10 cellular contexts compared by ENCODE assay signal in genomic region chr17:29664743-29665479, GRCh38. TPM values are rescaled to one million over a fixed set of nuclear protein-coding genes. Genes with fewer than 3 reads are reported as not detected.
DNase-seq lines count a peak whose midpoint lies in the region; ATAC-seq and TF ChIP-seq lines count a peak whose summit lies in the region.
"Had no signal": no experiment of that assay in that cellular context is flagged by ENCODE, and none has a peak within 500 bp of the region (broad histone marks: within the 10 kb centered on the region; RNA-seq: fewer than 3 reads in every experiment).

No MANE protein-coding gene starts in this region.

- no peak for TF ChIP-seq CTCF in cardiac muscle cell (IDR thresholded peaks at IDR 0.05; ENCODE audit: low read depth, low read length)
- no peak for TF ChIP-seq CTCF in SK-N-SH (IDR thresholded peaks at IDR 0.05)
- no peak for TF ChIP-seq CTCF in fibroblast of the aortic adventitia (IDR thresholded peaks at IDR 0.05; ENCODE audit: insufficient read depth, low read length)

- H3K4me2 ChIP-seq in SK-N-SH = 0 out of 2 replicates have a peak overlapping the region, but pooled peaks have one; percentile 3

- peaks cover 15% of the 10 kb centered on the region for H3F3A ChIP-seq in SK-N-SH (replicated peaks; ENCODE audit: insufficient read depth)

- WGBS in SK-N-SH (ENCODE audit: low lambda C conversion rate) = 72% methylated on average over 2 of the region's 2 CpGs

- no peaks in the 10 kb centered on the region for H3K79me2 ChIP-seq in SK-N-SH (ENCODE audit: insufficient read depth)

- H3K36me3 ChIP-seq in cardiac muscle cell (peaks cover 13% of the 10 kb centered on the region), SK-N-SH (replicated peaks in 1 of 2; ENCODE audit: control insufficient read depth in 1 of 2, insufficient read depth in 2 of 2, low read length in 1 of 2) (peaks cover 21 to 34% of the 10 kb centered on the region in 2 experiments)

- H3K27ac ChIP-seq in cardiac muscle cell (peak overlapping the region; percentile 100), SK-N-SH (ENCODE audit: low read depth in 2 of 2, low read length in 1 of 2) (peak overlapping the region; percentile 20 to 63; a peak in 3 of 4 replicates)

- no peak overlapping the region for H3K4me3 ChIP-seq in cardiac muscle cell
- H3K4me3 ChIP-seq in SK-N-SH (ENCODE audit: low read depth in 2 of 2, low read length in 1 of 2) = no peak overlapping the region
- H3K4me3 ChIP-seq in fibroblast of the aortic adventitia (ENCODE audit: low read depth, low read length) = no peak overlapping the region

- no peaks in the 10 kb centered on the region for H3K9me2 ChIP-seq in SK-N-SH

- ATAC-seq in left cardiac atrium (no peak), HG02610 (IDR thresholded peaks at IDR 0.05; ENCODE audit: unreplicated experiment) (no peak), HG03460 (IDR thresholded peaks at IDR 0.05; ENCODE audit: unreplicated experiment) (no peak)

- H3K27me3 ChIP-seq in cardiac muscle cell = no peaks in the 10 kb centered on the region
- no peaks in the 10 kb centered on the region for H3K27me3 ChIP-seq in SK-N-SH (ENCODE audit: insufficient read depth)

- TF ChIP-seq EP300 in SK-N-SH (IDR thresholded peaks at IDR 0.05; ENCODE audit: borderline replicate concordance in 1 of 2, low read depth in 1 of 2, low read length in 1 of 2) = 0 out of 4 replicates have a peak, but pooled peaks of 1 of the 2 experiments have one; percentile 25

- POLR2A ChIA-PET in SK-N-SH (lab: Yijun Ruan, JAX) = no interaction called here

- H3K9me3 ChIP-seq in cardiac muscle cell (ENCODE audit: low read depth) (no peaks in the 10 kb centered on the region), SK-N-SH (no peaks in the 10 kb centered on the region)
- H3K9me3 ChIP-seq: Caco-2 had no signal

- intact Hi-C loops in left cardiac atrium (cut with DNase I) = no loop called here

- no peaks in the 10 kb centered on the region for H4K20me1 ChIP-seq in SK-N-SH (ENCODE audit: insufficient read depth)

- no peak overlapping the region for H2AFZ ChIP-seq in SK-N-SH (ENCODE audit: low read depth)

- TF ChIP-seq RAD21 in SK-N-SH (IDR thresholded peaks at IDR 0.05; ENCODE audit: low read length) = no peak

- no peak overlapping the region for H3K9ac ChIP-seq in SK-N-SH

- CTCF ChIA-PET in SK-N-SH (lab: Yijun Ruan, JAX) = interaction anchor here (1.0 to 1.7 kb wide), 3 partner anchors 10 to 114 kb away, joined by 3 to 4 read pairs (median 3); no protein-coding TSS in a partner anchor

- peaks cover 51% of the 10 kb centered on the region for H3K4me1 ChIP-seq in cardiac muscle cell (ENCODE audit: low read depth)
- peaks cover 0 to 31% of the 10 kb centered on the region in 2 experiments; a peak in 2 of 4 replicates for H3K4me1 ChIP-seq in SK-N-SH (ENCODE audit: control insufficient read depth in 1 of 2, insufficient read depth in 2 of 2, low read depth in 1 of 2, low read length in 1 of 2)

- DNase-seq in cardiac muscle cell (ENCODE audit: low read depth in 1 of 2, low spot score in 1 of 2) (peak in 1 of 2 donors; percentile 50), left cardiac atrium (no peak), SK-N-SH (no peak), fibroblast of the aortic adventitia (ENCODE audit: low read depth) (peak; percentile 67), stromal cell of bone marrow (ENCODE audit: low read depth) (peak; percentile 57), NCI-H1930 (lab: John Stamatoyannopoulos, UW) (no peak)
- DNase-seq: activated CD4-positive, alpha-beta T cell treated with anti-CD3 and anti-CD28 coated beads for 4 hours had no signal

TF ChIP-seq in SK-N-SH, 30 proteins besides CTCF, POLR2A, EP300 and RAD21 (continues in another document):
- TF ChIP-seq USF2 (IDR thresholded peaks at IDR 0.05; ENCODE audit: borderline replicate concordance, low read depth, low read length) = no peak
- TF ChIP-seq TAF1 (IDR thresholded peaks at IDR 0.05; ENCODE audit: borderline replicate concordance, low read depth, low read length) = no peak
- TF ChIP-seq MAX (IDR thresholded peaks at IDR 0.05; ENCODE audit: low read depth) = 0 out of 2 replicates have a peak, but pooled peaks have one; percentile 22
- TF ChIP-seq GABPA (IDR thresholded peaks at IDR 0.05; ENCODE audit: low read depth) = no peak
- no peak for TF ChIP-seq YY1 (IDR thresholded peaks at IDR 0.05; ENCODE audit: low read depth)
- 0 out of 2 replicates have a peak, but pooled peaks have one; percentile 29 for TF ChIP-seq POLR2AphosphoS5 (IDR thresholded peaks at IDR 0.05; ENCODE audit: low read depth, low read length)
- TF ChIP-seq GATA2 (CRISPR knock-in tag; IDR thresholded peaks at IDR 0.05) = no peak
- TF ChIP-seq PBX3 (IDR thresholded peaks at IDR 0.05) = peak; percentile 73
- no peak for TF ChIP-seq ZBTB33 (IDR thresholded peaks at IDR 0.05; ENCODE audit: borderline replicate concordance, low read depth)
- TF ChIP-seq TEAD4 (IDR thresholded peaks at IDR 0.05; ENCODE audit: borderline replicate concordance, insufficient read depth) = no peak
- no peak for TF ChIP-seq MXI1 (IDR thresholded peaks at IDR 0.05; ENCODE audit: low read depth, low read length)
- TF ChIP-seq SIN3A (IDR thresholded peaks at IDR 0.05; ENCODE audit: borderline replicate concordance, low read depth, low read length) = no peak
- no peak for TF ChIP-seq ELF1 (IDR thresholded peaks at IDR 0.05)
- no peak for TF ChIP-seq NFIC (IDR thresholded peaks at IDR 0.05; ENCODE audit: borderline replicate concordance)
- TF ChIP-seq CHD2 (IDR thresholded peaks at IDR 0.05; ENCODE audit: low read length, partially characterized antibody) = no peak
- TF ChIP-seq TCF12 (IDR thresholded peaks at IDR 0.05) = peak; percentile 53
- TF ChIP-seq FOXM1 (IDR thresholded peaks at IDR 0.05; ENCODE audit: low read depth) = no peak
- peak; percentile 42; the same call in 1 of the 2 replicates for TF ChIP-seq MEF2A (IDR thresholded peaks at IDR 0.05; ENCODE audit: borderline replicate concordance, low read depth)
- TF ChIP-seq SMC3 (IDR thresholded peaks at IDR 0.05; ENCODE audit: low read depth, low read length) = no peak
- TF ChIP-seq RXRA (IDR thresholded peaks at IDR 0.05; ENCODE audit: borderline replicate concordance, low read depth) = 0 out of 2 replicates have a peak, but pooled peaks have one; percentile 7
- no peak for TF ChIP-seq IRF3 (IDR thresholded peaks at IDR 0.05; ENCODE audit: low read depth, low read length)
- no peak for TF ChIP-seq FOXJ3 (CRISPR knock-in tag; IDR thresholded peaks at IDR 0.05)
- peak; percentile 71; the same call in 1 of the 2 replicates for TF ChIP-seq FOSL2 (IDR thresholded peaks at IDR 0.05; ENCODE audit: borderline replicate concordance, low read depth)
- no peak for TF ChIP-seq EZH2phosphoT487 (IDR thresholded peaks at IDR 0.05; ENCODE audit: borderline replicate concordance, low read depth)

RNA-seq across cellular contexts. Expression of gene CORO6, which starts 42.2 kb away (rescaled TPM):
- total RNA-seq in cardiac muscle cell (127 and 243 TPM in 2 replicates), left cardiac atrium (10 to 100 TPM; 67.0 to 82.1 TPM), fibroblast of the aortic adventitia (ENCODE audit: low replicate concordance) (5.5 and 8.3 TPM in 2 replicates)
- polyA plus RNA-seq in cardiac muscle cell (163 and 255 TPM in 2 replicates), SK-N-SH (2012; rRNA removed) (18.4 and 28.1 TPM in 2 replicates)
- polyA plus RNA-seq in SK-N-SH (2012; cell fraction: cytosol; rRNA removed) = 2.0 and 5.5 TPM in 2 replicates
- 212 and 229 TPM in 2 replicates for polyA plus RNA-seq in SK-N-SH (2012; cell fraction: nucleus; rRNA removed)

Comparison
In these comparisons a context has a peak if more than half of its experiments do, and no peak if none do; other contexts are left out.
1. DNase-seq: peak in fibroblast of the aortic adventitia (single experiment) and stromal cell of bone marrow (single experiment); none in left cardiac atrium (single experiment), SK-N-SH (single experiment) and NCI-H1930 (0 of 2).